Comparison of ENCODE assay signal across 1 cellular context in the genomic region with DNA sequence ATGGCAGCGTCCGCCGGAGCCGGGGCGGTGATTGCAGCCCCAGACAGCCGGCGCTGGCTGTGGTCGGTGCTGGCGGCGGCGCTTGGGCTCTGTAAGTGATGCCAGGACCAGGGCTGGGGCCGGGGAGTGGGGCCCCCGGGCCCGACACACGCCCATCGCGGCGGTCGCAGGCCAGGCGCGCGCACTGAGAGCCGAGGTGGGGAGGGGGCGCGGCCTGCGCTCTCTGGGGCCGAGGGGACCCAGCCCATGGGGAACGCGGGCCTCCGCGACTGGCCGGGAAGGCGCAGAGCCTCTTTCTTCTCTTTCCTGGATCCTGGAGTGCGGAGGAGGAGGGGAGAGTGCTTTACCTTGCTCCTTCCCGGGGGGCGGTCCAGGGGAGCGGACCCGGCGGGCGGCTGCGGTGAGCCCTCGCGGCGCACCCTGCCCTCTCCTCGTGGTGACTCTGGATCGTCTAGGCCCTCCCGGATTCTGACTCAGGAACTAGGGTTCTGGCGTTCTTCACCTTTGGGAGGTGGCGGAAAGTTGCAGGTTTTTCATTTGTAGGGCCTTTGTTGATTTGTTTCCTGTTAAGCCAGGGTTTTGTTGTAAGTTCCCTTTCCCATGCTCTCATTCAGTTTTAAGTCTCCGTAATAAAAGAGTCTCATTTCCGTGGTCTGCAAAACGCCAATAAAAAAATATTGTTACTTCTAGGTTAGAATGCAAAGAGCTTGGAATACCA.
A peak's percentile ranks its signal among the peaks of the same experiment; 100 is the strongest.
TF ChIP-seq lines count a peak whose summit lies in the region.

No MANE protein-coding gene starts in this region.

TF ChIP-seq in HEK293, 187 proteins besides CTCF, POLR2A, EP300 and RAD21 (continued from another document and continues in another):
- TF ChIP-seq, protein P1, sequence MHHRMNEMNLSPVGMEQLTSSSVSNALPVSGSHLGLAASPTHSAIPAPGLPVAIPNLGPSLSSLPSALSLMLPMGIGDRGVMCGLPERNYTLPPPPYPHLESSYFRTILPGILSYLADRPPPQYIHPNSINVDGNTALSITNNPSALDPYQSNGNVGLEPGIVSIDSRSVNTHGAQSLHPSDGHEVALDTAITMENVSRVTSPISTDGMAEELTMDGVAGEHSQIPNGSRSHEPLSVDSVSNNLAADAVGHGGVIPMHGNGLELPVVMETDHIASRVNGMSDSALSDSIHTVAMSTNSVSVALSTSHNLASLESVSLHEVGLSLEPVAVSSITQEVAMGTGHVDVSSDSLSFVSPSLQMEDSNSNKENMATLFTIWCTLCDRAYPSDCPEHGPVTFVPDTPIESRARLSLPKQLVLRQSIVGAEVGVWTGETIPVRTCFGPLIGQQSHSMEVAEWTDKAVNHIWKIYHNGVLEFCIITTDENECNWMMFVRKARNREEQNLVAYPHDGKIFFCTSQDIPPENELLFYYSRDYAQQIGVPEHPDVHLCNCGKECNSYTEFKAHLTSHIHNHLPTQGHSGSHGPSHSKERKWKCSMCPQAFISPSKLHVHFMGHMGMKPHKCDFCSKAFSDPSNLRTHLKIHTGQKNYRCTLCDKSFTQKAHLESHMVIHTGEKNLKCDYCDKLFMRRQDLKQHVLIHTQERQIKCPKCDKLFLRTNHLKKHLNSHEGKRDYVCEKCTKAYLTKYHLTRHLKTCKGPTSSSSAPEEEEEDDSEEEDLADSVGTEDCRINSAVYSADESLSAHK (tag by site-specific recombination; IDR thresholded peaks at IDR 0.05): no peak
- TF ChIP-seq ZNF600 (tag by site-specific recombination; IDR thresholded peaks at IDR 0.05) (peak; percentile 85), ZNF274 (IDR thresholded peaks at IDR 0.05; ENCODE audit: low read length) (no peak), ZNF274 (tag by site-specific recombination; IDR thresholded peaks at IDR 0.05; ENCODE audit: borderline replicate concordance) (no peak), IKZF3 (tag by site-specific recombination; IDR thresholded peaks at IDR 0.05) (no peak), ZNF785 (tag by site-specific recombination; IDR thresholded peaks at IDR 0.05) (peak; percentile 6; the same call in 1 of the 2 replicates), ZNF664 (tag by site-specific recombination; IDR thresholded peaks at IDR 0.05) (no peak), ZNF214 (tag by site-specific recombination; IDR thresholded peaks at IDR 0.05; ENCODE audit: borderline replicate concordance) (no peak), ZNF354C (tag by site-specific recombination; IDR thresholded peaks at IDR 0.05; ENCODE audit: borderline replicate concordance, low read depth) (no peak), PRDM10 (tag by site-specific recombination; IDR thresholded peaks at IDR 0.05) (no peak), ZNF248 (tag by site-specific recombination; IDR thresholded peaks at IDR 0.05) (no peak), ZEB2 (tag by site-specific recombination; IDR thresholded peaks at IDR 0.05) (no peak), ZNF404 (tag by site-specific recombination; IDR thresholded peaks at IDR 0.05) (no peak), GLIS1 (tag by site-specific recombination; IDR thresholded peaks at IDR 0.05) (peak; percentile 96), ZBTB6 (tag by site-specific recombination; IDR thresholded peaks at IDR 0.05) (no peak; the same call in 1 of the 2 replicates), ZNF623 (tag by site-specific recombination; IDR thresholded peaks at IDR 0.05) (no peak), ZNF747 (tag by site-specific recombination; IDR thresholded peaks at IDR 0.05) (no peak), ZNF76 (tag by site-specific recombination; IDR thresholded peaks at IDR 0.05; ENCODE audit: borderline replicate concordance, low read depth) (no peak), ZNF362 (tag by site-specific recombination; IDR thresholded peaks at IDR 0.05) (no peak), SP7 (tag by site-specific recombination; IDR thresholded peaks at IDR 0.05) (no peak; the same call in 1 of the 2 replicates), ZNF571 (tag by site-specific recombination; IDR thresholded peaks at IDR 0.05) (no peak), SCRT1 (tag by site-specific recombination; IDR thresholded peaks at IDR 0.05; ENCODE audit: borderline replicate concordance) (no peak), YY1 (tag by site-specific recombination; IDR thresholded peaks at IDR 0.05) (no peak), ZNF10 (tag by site-specific recombination; IDR thresholded peaks at IDR 0.05) (no peak), ZNF138 (tag by site-specific recombination; IDR thresholded peaks at IDR 0.05; ENCODE audit: borderline replicate concordance) (no peak), SCRT2 (tag by site-specific recombination; IDR thresholded peaks at IDR 0.05) (no peak), ZFP41 (tag by site-specific recombination; IDR thresholded peaks at IDR 0.05; ENCODE audit: borderline replicate concordance) (no peak), BCL11B (tag by site-specific recombination; IDR thresholded peaks at IDR 0.05; ENCODE audit: low read depth) (no peak), ZNF433 (tag by site-specific recombination; IDR thresholded peaks at IDR 0.05; ENCODE audit: low read depth) (no peak), ZNF791 (tag by site-specific recombination; IDR thresholded peaks at IDR 0.05) (no peak), ZNF121 (tag by site-specific recombination; IDR thresholded peaks at IDR 0.05) (no peak), ZNF585B (tag by site-specific recombination; IDR thresholded peaks at IDR 0.05) (no peak)
- TF ChIP-seq, protein P2, sequence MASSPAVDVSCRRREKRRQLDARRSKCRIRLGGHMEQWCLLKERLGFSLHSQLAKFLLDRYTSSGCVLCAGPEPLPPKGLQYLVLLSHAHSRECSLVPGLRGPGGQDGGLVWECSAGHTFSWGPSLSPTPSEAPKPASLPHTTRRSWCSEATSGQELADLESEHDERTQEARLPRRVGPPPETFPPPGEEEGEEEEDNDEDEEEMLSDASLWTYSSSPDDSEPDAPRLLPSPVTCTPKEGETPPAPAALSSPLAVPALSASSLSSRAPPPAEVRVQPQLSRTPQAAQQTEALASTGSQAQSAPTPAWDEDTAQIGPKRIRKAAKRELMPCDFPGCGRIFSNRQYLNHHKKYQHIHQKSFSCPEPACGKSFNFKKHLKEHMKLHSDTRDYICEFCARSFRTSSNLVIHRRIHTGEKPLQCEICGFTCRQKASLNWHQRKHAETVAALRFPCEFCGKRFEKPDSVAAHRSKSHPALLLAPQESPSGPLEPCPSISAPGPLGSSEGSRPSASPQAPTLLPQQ (tag by site-specific recombination; IDR thresholded peaks at IDR 0.05): no peak
- TF ChIP-seq, protein P3, sequence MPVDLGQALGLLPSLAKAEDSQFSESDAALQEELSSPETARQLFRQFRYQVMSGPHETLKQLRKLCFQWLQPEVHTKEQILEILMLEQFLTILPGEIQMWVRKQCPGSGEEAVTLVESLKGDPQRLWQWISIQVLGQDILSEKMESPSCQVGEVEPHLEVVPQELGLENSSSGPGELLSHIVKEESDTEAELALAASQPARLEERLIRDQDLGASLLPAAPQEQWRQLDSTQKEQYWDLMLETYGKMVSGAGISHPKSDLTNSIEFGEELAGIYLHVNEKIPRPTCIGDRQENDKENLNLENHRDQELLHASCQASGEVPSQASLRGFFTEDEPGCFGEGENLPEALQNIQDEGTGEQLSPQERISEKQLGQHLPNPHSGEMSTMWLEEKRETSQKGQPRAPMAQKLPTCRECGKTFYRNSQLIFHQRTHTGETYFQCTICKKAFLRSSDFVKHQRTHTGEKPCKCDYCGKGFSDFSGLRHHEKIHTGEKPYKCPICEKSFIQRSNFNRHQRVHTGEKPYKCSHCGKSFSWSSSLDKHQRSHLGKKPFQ (tag by site-specific recombination; IDR thresholded peaks at IDR 0.05): no peak
- TF ChIP-seq, protein P4, sequence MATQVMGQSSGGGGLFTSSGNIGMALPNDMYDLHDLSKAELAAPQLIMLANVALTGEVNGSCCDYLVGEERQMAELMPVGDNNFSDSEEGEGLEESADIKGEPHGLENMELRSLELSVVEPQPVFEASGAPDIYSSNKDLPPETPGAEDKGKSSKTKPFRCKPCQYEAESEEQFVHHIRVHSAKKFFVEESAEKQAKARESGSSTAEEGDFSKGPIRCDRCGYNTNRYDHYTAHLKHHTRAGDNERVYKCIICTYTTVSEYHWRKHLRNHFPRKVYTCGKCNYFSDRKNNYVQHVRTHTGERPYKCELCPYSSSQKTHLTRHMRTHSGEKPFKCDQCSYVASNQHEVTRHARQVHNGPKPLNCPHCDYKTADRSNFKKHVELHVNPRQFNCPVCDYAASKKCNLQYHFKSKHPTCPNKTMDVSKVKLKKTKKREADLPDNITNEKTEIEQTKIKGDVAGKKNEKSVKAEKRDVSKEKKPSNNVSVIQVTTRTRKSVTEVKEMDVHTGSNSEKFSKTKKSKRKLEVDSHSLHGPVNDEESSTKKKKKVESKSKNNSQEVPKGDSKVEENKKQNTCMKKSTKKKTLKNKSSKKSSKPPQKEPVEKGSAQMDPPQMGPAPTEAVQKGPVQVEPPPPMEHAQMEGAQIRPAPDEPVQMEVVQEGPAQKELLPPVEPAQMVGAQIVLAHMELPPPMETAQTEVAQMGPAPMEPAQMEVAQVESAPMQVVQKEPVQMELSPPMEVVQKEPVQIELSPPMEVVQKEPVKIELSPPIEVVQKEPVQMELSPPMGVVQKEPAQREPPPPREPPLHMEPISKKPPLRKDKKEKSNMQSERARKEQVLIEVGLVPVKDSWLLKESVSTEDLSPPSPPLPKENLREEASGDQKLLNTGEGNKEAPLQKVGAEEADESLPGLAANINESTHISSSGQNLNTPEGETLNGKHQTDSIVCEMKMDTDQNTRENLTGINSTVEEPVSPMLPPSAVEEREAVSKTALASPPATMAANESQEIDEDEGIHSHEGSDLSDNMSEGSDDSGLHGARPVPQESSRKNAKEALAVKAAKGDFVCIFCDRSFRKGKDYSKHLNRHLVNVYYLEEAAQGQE (tag by site-specific recombination; IDR thresholded peaks at IDR 0.05): no peak
- TF ChIP-seq, protein P5, sequence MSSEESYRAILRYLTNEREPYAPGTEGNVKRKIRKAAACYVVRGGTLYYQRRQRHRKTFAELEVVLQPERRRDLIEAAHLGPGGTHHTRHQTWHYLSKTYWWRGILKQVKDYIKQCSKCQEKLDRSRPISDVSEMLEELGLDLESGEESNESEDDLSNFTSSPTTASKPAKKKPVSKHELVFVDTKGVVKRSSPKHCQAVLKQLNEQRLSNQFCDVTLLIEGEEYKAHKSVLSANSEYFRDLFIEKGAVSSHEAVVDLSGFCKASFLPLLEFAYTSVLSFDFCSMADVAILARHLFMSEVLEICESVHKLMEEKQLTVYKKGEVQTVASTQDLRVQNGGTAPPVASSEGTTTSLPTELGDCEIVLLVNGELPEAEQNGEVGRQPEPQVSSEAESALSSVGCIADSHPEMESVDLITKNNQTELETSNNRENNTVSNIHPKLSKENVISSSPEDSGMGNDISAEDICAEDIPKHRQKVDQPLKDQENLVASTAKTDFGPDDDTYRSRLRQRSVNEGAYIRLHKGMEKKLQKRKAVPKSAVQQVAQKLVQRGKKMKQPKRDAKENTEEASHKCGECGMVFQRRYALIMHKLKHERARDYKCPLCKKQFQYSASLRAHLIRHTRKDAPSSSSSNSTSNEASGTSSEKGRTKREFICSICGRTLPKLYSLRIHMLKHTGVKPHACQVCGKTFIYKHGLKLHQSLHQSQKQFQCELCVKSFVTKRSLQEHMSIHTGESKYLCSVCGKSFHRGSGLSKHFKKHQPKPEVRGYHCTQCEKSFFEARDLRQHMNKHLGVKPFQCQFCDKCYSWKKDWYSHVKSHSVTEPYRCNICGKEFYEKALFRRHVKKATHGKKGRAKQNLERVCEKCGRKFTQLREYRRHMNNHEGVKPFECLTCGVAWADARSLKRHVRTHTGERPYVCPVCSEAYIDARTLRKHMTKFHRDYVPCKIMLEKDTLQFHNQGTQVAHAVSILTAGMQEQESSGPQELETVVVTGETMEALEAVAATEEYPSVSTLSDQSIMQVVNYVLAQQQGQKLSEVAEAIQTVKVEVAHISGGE (tag by site-specific recombination; conservative IDR thresholded peaks at IDR 0.05; ENCODE audit: low read depth): no peak
